In genomic region chr2:729363-729762, GRCh38 we compare ENCODE assay signal across 11 cellular contexts.
"Had no signal": no experiment of that assay in that cellular context is flagged by ENCODE, and none has a peak within 500 bp of the region (broad histone marks: within the 10 kb centered on the region; RNA-seq: fewer than 3 reads in every experiment).

No MANE protein-coding gene starts in this region.

- H3K4me3 Mint-ChIP-seq: activated CD4-positive, alpha-beta memory T cell treated with anti-CD3 and anti-CD28 coated beads, Interleukin-2, amount 10 ng/mL, durations not matched to agents 7 days and 5 days; activated CD4-positive, alpha-beta T cell treated with anti-CD3 and anti-CD28 coated beads for 36 hours had no signal

- H3K27ac Mint-ChIP-seq: activated CD4-positive, alpha-beta memory T cell treated with anti-CD3 and anti-CD28 coated beads, Interleukin-2, amount 10 ng/mL, durations not matched to agents 7 days and 5 days; activated CD4-positive, alpha-beta T cell treated with anti-CD3 and anti-CD28 coated beads for 36 hours had no signal

- H3K4me1 ChIP-seq: foreskin keratinocyte, parathyroid adenoma, stomach had no signal

- H3K4me3 ChIP-seq: stomach had no signal

- ATAC-seq: activated CD4-positive, alpha-beta T cell treated with anti-CD3 and anti-CD28 coated beads for 36 hours; foreskin keratinocyte had no signal

- H3K27ac ChIP-seq: foreskin keratinocyte, parathyroid adenoma, stomach had no signal

- H3K27me3 ChIP-seq: foreskin keratinocyte had no signal

- H3K4me1 Mint-ChIP-seq: activated CD4-positive, alpha-beta T cell treated with anti-CD3 and anti-CD28 coated beads for 36 hours had no signal

- H3K36me3 ChIP-seq: stomach had no signal

- H3K9ac ChIP-seq: parathyroid adenoma had no signal

- H3K9me3 ChIP-seq: stomach had no signal

- H3K9me3 Mint-ChIP-seq: activated CD4-positive, alpha-beta memory T cell treated with anti-CD3 and anti-CD28 coated beads, Interleukin-2, amount 10 ng/mL, durations not matched to agents 7 days and 5 days had no signal

- DNase-seq: activated CD4-positive, alpha-beta memory T cell treated with anti-CD3 and anti-CD28 coated beads, Interleukin-2, amount 10 ng/mL, durations not matched to agents 7 days and 5 days; activated CD4-positive, alpha-beta T cell treated with anti-CD3 and anti-CD28 coated beads for 36 hours; activated naive CD4-positive, alpha-beta T cell; activated T-cell treated with anti-CD3 and anti-CD28 coated beads, Interleukin-2, amount 50 U/mL, for 48 hours; aorta; foreskin keratinocyte; retina; stimulated activated CD4-positive, alpha-beta T cell treated with anti-CD3 and anti-CD28 coated beads, Interleukin-15, amount 100 ng/mL, for 24 hours; stomach; T1000 had no signal
